Comparison of ENCODE assay signal across 8 cellular contexts in the genomic region with DNA sequence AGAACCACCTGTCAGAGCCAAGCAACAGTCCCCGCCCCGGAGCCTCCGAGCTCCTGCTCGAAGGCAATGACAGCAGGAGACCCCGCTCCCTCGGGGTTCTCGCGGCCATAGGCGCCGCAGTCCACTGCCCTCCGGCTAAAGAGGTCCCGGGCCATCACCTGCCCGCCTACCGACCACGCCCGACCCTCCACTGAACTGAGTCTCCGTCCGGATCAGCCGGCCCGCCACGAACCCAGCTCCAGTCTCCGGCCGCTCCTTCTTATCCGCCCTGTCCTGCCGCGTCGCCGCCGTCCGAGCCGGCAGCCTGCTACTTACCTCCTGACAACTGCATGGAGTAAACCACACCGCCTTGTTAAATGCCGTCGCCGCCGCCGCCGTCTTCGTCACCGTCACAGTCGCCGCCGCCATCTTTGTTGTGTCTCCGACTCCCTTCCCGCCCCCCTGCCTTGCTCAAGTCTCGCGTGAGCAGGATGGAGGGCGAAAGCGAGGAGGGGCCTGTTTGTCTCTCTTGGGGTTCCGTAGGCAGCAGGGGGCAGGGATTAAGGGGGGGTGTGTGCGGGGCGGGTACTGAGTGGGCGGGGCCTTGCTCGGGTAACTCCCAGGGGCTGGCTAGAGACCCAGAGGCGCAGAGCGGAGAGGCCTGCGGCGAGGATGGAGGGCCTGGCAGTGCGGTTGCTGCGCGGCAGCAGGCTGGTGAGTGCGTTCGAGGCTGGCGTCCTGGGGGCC. TPM values are rescaled to one million over a fixed set of nuclear protein-coding genes. Genes with fewer than 3 reads are reported as not detected.
DNase-seq lines count a peak whose midpoint lies in the region; ATAC-seq lines count a peak whose summit lies in the region.

A gene (plus strand): TSS at position 628 of the 726 bp plus-strand sequence. CDS start 24 bp downstream, at position 652.
A gene with protein sequence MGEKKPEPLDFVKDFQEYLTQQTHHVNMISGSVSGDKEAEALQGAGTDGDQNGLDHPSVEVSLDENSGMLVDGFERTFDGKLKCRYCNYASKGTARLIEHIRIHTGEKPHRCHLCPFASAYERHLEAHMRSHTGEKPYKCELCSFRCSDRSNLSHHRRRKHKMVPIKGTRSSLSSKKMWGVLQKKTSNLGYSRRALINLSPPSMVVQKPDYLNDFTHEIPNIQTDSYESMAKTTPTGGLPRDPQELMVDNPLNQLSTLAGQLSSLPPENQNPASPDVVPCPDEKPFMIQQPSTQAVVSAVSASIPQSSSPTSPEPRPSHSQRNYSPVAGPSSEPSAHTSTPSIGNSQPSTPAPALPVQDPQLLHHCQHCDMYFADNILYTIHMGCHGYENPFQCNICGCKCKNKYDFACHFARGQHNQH (minus strand): TSS at position 417 of the 726 bp plus-strand sequence. CDS start 10,170 bp downstream, outside the sequence.

- no peak within 1 kb of the TSS for H2BK5ac ChIP-seq in mesenchymal stem cell (ENCODE audit: low read depth, low read length, poor library complexity, severe bottlenecking)

- peak within 1 kb of the TSS; percentile 90 for H3K27ac ChIP-seq in effector memory CD4-positive, alpha-beta T cell (ENCODE audit: insufficient read depth, low read length, poor library complexity, severe bottlenecking)
- H3K27ac ChIP-seq in mesenchymal stem cell (ENCODE audit: low read length, poor library complexity, severe bottlenecking): no peak within 1 kb of the TSS

- H4K91ac ChIP-seq in mesenchymal stem cell (ENCODE audit: low read length): peak within 1 kb of the TSS; percentile 85

- WGBS in mesenchymal stem cell: under 1% methylated on average over 53 of the region's 64 CpGs

- DNase-seq in COR-L47 (lab: John Stamatoyannopoulos, UW) (peak; percentile 84), HT1080 (ENCODE audit: low read depth) (peak; percentile 89), NOMO-1 (lab: John Stamatoyannopoulos, UW; ENCODE audit: unreplicated experiment in 2 of 2) (peak; percentile 93 to 95), mesenchymal stem cell (peak; percentile 98)
- peak; percentile 94 to 96 (median 95) for DNase-seq in effector memory CD4-positive, alpha-beta T cell
- DNase-seq in stimulated activated CD8-positive, alpha-beta memory T cell treated with anti-CD3 and anti-CD28 coated beads, Interleukin-12 subunit alpha, Interleukin-12 subunit beta, amount 100 ng/mL, for 24 hours (ENCODE audit: extremely low read depth): peak; percentile 89

- H3K18ac ChIP-seq in mesenchymal stem cell (ENCODE audit: low read depth in 1 of 2, low read length in 2 of 2): peak within 1 kb of the TSS; percentile 96 to 97

- peak within 1 kb of the TSS; percentile 98 for H4K8ac ChIP-seq in mesenchymal stem cell (ENCODE audit: low read length)

- CTCF ChIA-PET in activated CD8-positive, alpha-beta memory T cell treated with anti-CD3 and anti-CD28 coated beads for 36 hours (lab: Charles Lee): interaction anchor here (0.6 to 1.6 kb wide), 3 partner anchors 13 to 28 kb away, joined by 3 to 10 read pairs (median 3); a partner anchor contains a TSS

- peaks cover 6% of the 10 kb centered on the region for H3K4me1 ChIP-seq in effector memory CD4-positive, alpha-beta T cell (ENCODE audit: control insufficient read depth, insufficient read depth, low read length, poor library complexity, severe bottlenecking)
- no peaks in the 10 kb centered on the region for H3K4me1 ChIP-seq in mesenchymal stem cell (ENCODE audit: control insufficient read depth, insufficient read depth, low read depth, low read length)

- H3K79me1 ChIP-seq in mesenchymal stem cell (replicated peaks; ENCODE audit: low read length, poor library complexity, severe bottlenecking): peaks cover 19% of the 10 kb centered on the region

- H2BK120ac ChIP-seq in mesenchymal stem cell (ENCODE audit: low read depth, low read length): peak within 1 kb of the TSS; percentile 52

- ATAC-seq in GM21367 (IDR thresholded peaks at IDR 0.05; ENCODE audit: unreplicated experiment): peak; percentile 77

- H3K4me3 ChIP-seq in effector memory CD4-positive, alpha-beta T cell (ENCODE audit: insufficient read depth, low read depth, low read length, poor library complexity, severe bottlenecking): peak within 1 kb of the TSS; percentile 99
- H3K4me3 ChIP-seq in mesenchymal stem cell (ENCODE audit: insufficient read depth in 1 of 2, low read depth in 1 of 2, low read length in 2 of 2): peak within 1 kb of the TSS; percentile 87 to 94

- peak within 1 kb of the TSS; percentile 80 to 96 for H3K23ac ChIP-seq in mesenchymal stem cell (ENCODE audit: low read length in 2 of 2)

- H3K27me3 ChIP-seq in effector memory CD4-positive, alpha-beta T cell (replicated peaks; ENCODE audit: control insufficient read depth, insufficient read depth, low read length, poor library complexity, severe bottlenecking): no peaks in the 10 kb centered on the region
- no peaks in the 10 kb centered on the region for H3K27me3 ChIP-seq in mesenchymal stem cell (ENCODE audit: control insufficient read depth in 1 of 2, insufficient read depth in 1 of 2, low read length in 2 of 2)

- H3K9me3 ChIP-seq in effector memory CD4-positive, alpha-beta T cell (ENCODE audit: control insufficient read depth, low read length): no peaks in the 10 kb centered on the region
- no peaks in the 10 kb centered on the region for H3K9me3 ChIP-seq in mesenchymal stem cell (ENCODE audit: control insufficient read depth, low read length)

- peak within 1 kb of the TSS; percentile 62 to 92 for H3K4ac ChIP-seq in mesenchymal stem cell (ENCODE audit: low read depth in 1 of 2, low read length in 2 of 2)

- H2BK12ac ChIP-seq in mesenchymal stem cell (ENCODE audit: low read length in 2 of 2): peak within 1 kb of the TSS in 1 of 2 experiments; percentile 45

- peak within 1 kb of the TSS in 1 of 2 experiments; percentile 84 for H3K14ac ChIP-seq in mesenchymal stem cell (ENCODE audit: low read length in 2 of 2)

- no peak within 1 kb of the TSS for H2AK5ac ChIP-seq in mesenchymal stem cell (ENCODE audit: low read length, severe bottlenecking)

- H3K9ac ChIP-seq in mesenchymal stem cell (ENCODE audit: low read length): peak within 1 kb of the TSS; percentile 96

- H2BK15ac ChIP-seq in mesenchymal stem cell (ENCODE audit: low read depth, poor library complexity, severe bottlenecking): peak within 1 kb of the TSS; percentile 77

- H2AFZ ChIP-seq in mesenchymal stem cell (ENCODE audit: low read depth, low read length): peak within 1 kb of the TSS; percentile 91

- H3K4me2 ChIP-seq in mesenchymal stem cell (ENCODE audit: low read length, poor library complexity, severe bottlenecking): peak within 1 kb of the TSS; percentile 97

- H3K36me3 ChIP-seq in effector memory CD4-positive, alpha-beta T cell (ENCODE audit: control insufficient read depth, insufficient read depth, low read length): no peaks in the 10 kb centered on the region
- H3K36me3 ChIP-seq in mesenchymal stem cell (ENCODE audit: control insufficient read depth in 1 of 2, insufficient read depth in 2 of 2, low read depth in 1 of 2, low read length in 2 of 2): peaks cover 4 to 7% of the 10 kb centered on the region in 2 experiments

- POLR2A ChIA-PET in activated CD8-positive, alpha-beta memory T cell treated with anti-CD3 and anti-CD28 coated beads for 36 hours (lab: Charles Lee): interaction anchor here (0.6 to 3.2 kb wide), 8 partner anchors 25 to 281 kb away, joined by 3 to 12 read pairs (median 3); a partner anchor contains a TSS

RNA-seq across cellular contexts. Expression of the first gene that starts in this region (rescaled TPM):
- total RNA-seq in HT1080 (2014; rRNA removed; shearing (Covaris generic)): 3.2 and 4.9 TPM in 2 replicates
- polyA plus RNA-seq in HT1080 (2015; cell fraction: cytosol; rRNA removed): 5.3 and 6.5 TPM in 2 replicates
- 8.9 and 10.1 TPM in 2 replicates for polyA plus RNA-seq in HT1080 (2015; cell fraction: nucleus; rRNA removed)
- 10 to 100 TPM; 26.6 to 27.0 TPM for total RNA-seq in activated CD8-positive, alpha-beta memory T cell treated with anti-CD3 and anti-CD28 coated beads for 36 hours
- 6.1 TPM for polyA plus RNA-seq in mesenchymal stem cell (2013, experiment 1 of 2)
- 6.8 TPM for polyA plus RNA-seq in mesenchymal stem cell (2013, experiment 2 of 2)

RNA-seq across cellular contexts. Expression of the second gene that starts in this region (rescaled TPM):
- 4.2 and 5.4 TPM in 2 replicates for total RNA-seq in HT1080 (2014; rRNA removed; shearing (Covaris generic))
- polyA plus RNA-seq in HT1080 (2015; cell fraction: cytosol; rRNA removed): 11.0 and 12.9 TPM in 2 replicates
- polyA plus RNA-seq in HT1080 (2015; cell fraction: nucleus; rRNA removed): 19.5 and 19.8 TPM in 2 replicates
- total RNA-seq in activated CD8-positive, alpha-beta memory T cell treated with anti-CD3 and anti-CD28 coated beads for 36 hours: 10 to 100 TPM; 19.6 to 23.1 TPM
- polyA plus RNA-seq in mesenchymal stem cell (2013, experiment 1 of 2): 5.7 TPM
- 6.0 TPM for polyA plus RNA-seq in mesenchymal stem cell (2013, experiment 2 of 2)
